20 cellular contexts compared by ENCODE assay signal in genomic region chr3:115646027-115646690, GRCh38. TPM values are rescaled to one million over a fixed set of nuclear protein-coding genes. Genes with fewer than 3 reads are reported as not detected.
A peak's percentile ranks its signal among the peaks of the same experiment; 100 is the strongest.
DNase-seq lines count a peak whose midpoint lies in the region; ATAC-seq and TF ChIP-seq lines count a peak whose summit lies in the region.
"Had no signal": no experiment of that assay in that cellular context is flagged by ENCODE, and none has a peak within 500 bp of the region (broad histone marks: within the 10 kb centered on the region; RNA-seq: fewer than 3 reads in every experiment).

No MANE protein-coding gene starts in this region.

- H3K27ac ChIP-seq in gastroesophageal sphincter, result no peak overlapping the region
- H3K27ac ChIP-seq: A549, GM23248, SJSA1 had no signal

- no peak for TF ChIP-seq EP300 in gastroesophageal sphincter (IDR thresholded peaks at IDR 0.05)

- no peaks in the 10 kb centered on the region for H3K9me3 ChIP-seq in gastroesophageal sphincter
- H3K9me3 ChIP-seq: A549, SJSA1 had no signal

- ATAC-seq in gastroesophageal sphincter, result peak; percentile 46
- ATAC-seq in effector memory CD8-positive, alpha-beta T cell (replicated peaks), result no peak
- ATAC-seq in HG02642 (IDR thresholded peaks at IDR 0.05; ENCODE audit: poor library complexity, unreplicated experiment), result no peak
- ATAC-seq in GM21526 (IDR thresholded peaks at IDR 0.05; ENCODE audit: low FRiP score, unreplicated experiment), result no peak
- ATAC-seq: A549, GM12878 had no signal

- DNase-seq in AG10803 (ENCODE audit: low read depth), result peak; percentile 24
- DNase-seq in G401 (ENCODE audit: low spot score), result peak; percentile 98
- peak; percentile 29 for DNase-seq in amniotic epithelial cell (ENCODE audit: low read depth)
- DNase-seq in effector memory CD8-positive, alpha-beta T cell, result no peak
- DNase-seq: CD4-positive, CD25-positive, alpha-beta regulatory T cell; DMS79 treated with DMSO at 0.1 percent for 48 hours; GM23248; H9; HFFc6; NCI-H1694 treated with DMSO at 0.1 percent for 48 hours; NCI-H2081 treated with DMSO at 0.1 percent for 48 hours had no signal

- H3K27me3 ChIP-seq in gastroesophageal sphincter, result no peaks in the 10 kb centered on the region
- H3K27me3 ChIP-seq: SJSA1 had no signal

- TF ChIP-seq POLR2A in gastroesophageal sphincter (IDR thresholded peaks at IDR 0.05), result no peak

- in situ Hi-C loops in G401 (cut with HindIII; ENCODE audit: low sequenced_read_pairs), result no loop called here

- H3K36me3 Mint-ChIP-seq in effector memory CD8-positive, alpha-beta T cell (ENCODE audit: insufficient read depth), result no peaks in the 10 kb centered on the region
- H3K36me3 Mint-ChIP-seq: CD4-positive, CD25-positive, alpha-beta regulatory T cell had no signal

- no peaks in the 10 kb centered on the region for H3K9me3 Mint-ChIP-seq in effector memory CD8-positive, alpha-beta T cell
- H3K9me3 Mint-ChIP-seq: H9, HFFc6, IgD-negative memory B cell had no signal

- H3K4me3 Mint-ChIP-seq in effector memory CD8-positive, alpha-beta T cell, result no peak overlapping the region
- H3K4me3 Mint-ChIP-seq: CD4-positive, CD25-positive, alpha-beta regulatory T cell; H9; HFFc6; IgD-negative memory B cell had no signal

- H3K4me3 ChIP-seq in AG10803 (ENCODE audit: low read length), result no peak overlapping the region
- no peak overlapping the region for H3K4me3 ChIP-seq in gastroesophageal sphincter
- H3K4me3 ChIP-seq: A549, GM12878, GM23248, SJSA1 had no signal

- H3K4me1 ChIP-seq in gastroesophageal sphincter, result peaks cover 0 to 11% (median 0%) of the 10 kb centered on the region in 3 donors
- H3K4me1 ChIP-seq: A549, SJSA1 had no signal

- H3K4me1 Mint-ChIP-seq in effector memory CD8-positive, alpha-beta T cell (ENCODE audit: low read depth in 2 of 2), result no peaks in the 10 kb centered on the region
- H3K4me1 Mint-ChIP-seq: CD4-positive, CD25-positive, alpha-beta regulatory T cell; H9 had no signal

- H3K27me3 Mint-ChIP-seq in effector memory CD8-positive, alpha-beta T cell, result peaks cover 19 to 24% of the 10 kb centered on the region in 2 donors
- H3K27me3 Mint-ChIP-seq: IgD-negative memory B cell had no signal

- H3K36me3 ChIP-seq in gastroesophageal sphincter, result no peaks in the 10 kb centered on the region
- H3K36me3 ChIP-seq: SJSA1 had no signal

- no peak overlapping the region for H3K27ac Mint-ChIP-seq in effector memory CD8-positive, alpha-beta T cell
- H3K27ac Mint-ChIP-seq: CD4-positive, CD25-positive, alpha-beta regulatory T cell; H9; HFFc6; IgD-negative memory B cell had no signal

- 51 to 80% methylated on average over 2 of the region's 2 CpGs for WGBS in gastroesophageal sphincter (ENCODE audit: low coverage in 1 of 2), 2 donors

- TF ChIP-seq CTCF in AG10803 (conservative IDR thresholded peaks at IDR 0.05; ENCODE audit: low read length) (no peak), gastroesophageal sphincter (IDR thresholded peaks at IDR 0.05) (no peak)

RNA-seq across cellular contexts. Expression of gene GAP43, which starts 22.8 kb away (rescaled TPM):
- not detected in 2 replicates for total RNA-seq in G401 (2014; rRNA removed; shearing (Covaris generic))
- 1 to 10 TPM in 3 of 4 donors, under 1 TPM in 1; 0.47 to 2.7 (median 1.6) TPM for total RNA-seq in gastroesophageal sphincter
- total RNA-seq: CD4-positive, CD25-positive, alpha-beta regulatory T cell; GM12878; MCF 10A; OCI-LY7; SJSA1 had no signal

Comparison
In these comparisons a context has a peak if more than half of its experiments do, and no peak if none do; other contexts are left out.
1. DNase-seq: peak in AG10803 (single experiment), G401 (single experiment) and amniotic epithelial cell (single experiment); none in effector memory CD8-positive, alpha-beta T cell (0 of 3).